ENCODE assay signal across 10 cellular contexts in genomic region chr12:52495385-52495784, GRCh38. TPM values are rescaled to one million over a fixed set of nuclear protein-coding genes. Genes with fewer than 3 reads are reported as not detected.
DNase-seq lines count a peak whose midpoint lies in the region; ATAC-seq, FAIRE-seq and TF ChIP-seq lines count a peak whose summit lies in the region.
"Had no signal": no experiment of that assay in that cellular context is flagged by ENCODE, and none has a peak within 500 bp of the region (broad histone marks: within the 10 kb centered on the region; RNA-seq: fewer than 3 reads in every experiment).

No MANE protein-coding gene starts in this region.

- WGBS in HepG2 (ENCODE audit: low lambda C conversion rate) = 7% methylated on average over 3 of the region's 3 CpGs

- H3K9ac ChIP-seq in HepG2 (ENCODE audit: insufficient read depth, low read depth, low read length) = no peak overlapping the region

- no peaks in the 10 kb centered on the region for H3K9me3 Mint-ChIP-seq in activated CD8-positive, alpha-beta T cell treated with anti-CD3 and anti-CD28 coated beads for 36 hours
- H3K9me3 Mint-ChIP-seq in naive thymus-derived CD4-positive, alpha-beta T cell = peaks cover 0 to 3% (median 0%) of the 10 kb centered on the region in 11 donors

- no peak for TF ChIP-seq RAD21 in HepG2 (CRISPR knock-in tag; IDR thresholded peaks at IDR 0.05)

- ATAC-seq in HepG2 (peak; percentile 53), GM21737 (IDR thresholded peaks at IDR 0.05; ENCODE audit: unreplicated experiment) (no peak)
- ATAC-seq in activated CD8-positive, alpha-beta T cell treated with anti-CD3 and anti-CD28 coated beads for 36 hours = no peak
- no peak for ATAC-seq in naive thymus-derived CD4-positive, alpha-beta T cell

- no peak for TF ChIP-seq POLR2A in HepG2 (IDR thresholded peaks at IDR 0.05; ENCODE audit: insufficient read depth in 1 of 2, low read depth in 2 of 2, low read length in 2 of 2)

- 0 out of 2 replicates have a peak, but pooled peaks cover 6% of the 10 kb centered on the region for H3K4me1 ChIP-seq in HepG2 (ENCODE audit: insufficient read depth, low read length)
- H3K4me1 ChIP-seq in naive thymus-derived CD4-positive, alpha-beta T cell (ENCODE audit: control insufficient read depth in 2 of 2, insufficient read depth in 2 of 2, low read length in 2 of 2) = no peaks in the 10 kb centered on the region
- H3K4me1 ChIP-seq: HAP-1 had no signal

- no peak overlapping the region for H2AFZ ChIP-seq in HepG2 (ENCODE audit: low read length)

- H3K27ac Mint-ChIP-seq in activated CD8-positive, alpha-beta T cell treated with anti-CD3 and anti-CD28 coated beads for 36 hours = no peak overlapping the region
- no peak overlapping the region for H3K27ac Mint-ChIP-seq in naive thymus-derived CD4-positive, alpha-beta T cell

- no peaks in the 10 kb centered on the region for H3K79me2 ChIP-seq in HepG2 (ENCODE audit: insufficient read depth, low read length)

- in situ Hi-C loops in HepG2 (cut with HindIII; ENCODE audit: extremely low pct_ligation_motif_present, low pct_unique_long_range_greater_than_20kb) = no loop called here

- DNase-seq in DMS79 (lab: John Stamatoyannopoulos, UW) (peak; percentile 63), NCI-H1417 treated with DMSO at 0.1 percent for 48 hours (lab: John Stamatoyannopoulos, UW) (peak; percentile 19), SW480 (ENCODE audit: low spot score) (peak; percentile 81), HepG2 (ENCODE audit: low spot score) (no peak), AG08395 (ENCODE audit: low spot score) (no peak)
- DNase-seq in activated CD8-positive, alpha-beta T cell treated with anti-CD3 and anti-CD28 coated beads for 36 hours = no peak
- DNase-seq in naive thymus-derived CD4-positive, alpha-beta T cell = no peak

- TF ChIP-seq CTCF in HepG2 (CRISPR knock-in tag; IDR thresholded peaks at IDR 0.05) = peak; percentile 26; the same call in 1 of the 2 replicates
- TF ChIP-seq CTCF in activated CD8-positive, alpha-beta T cell treated with anti-CD3 and anti-CD28 coated beads for 36 hours (IDR thresholded peaks at IDR 0.05) = no peak

- no peak overlapping the region for H3K27ac ChIP-seq in HepG2 (ENCODE audit: extremely low read length, insufficient read depth, low read length)
- H3K27ac ChIP-seq in naive thymus-derived CD4-positive, alpha-beta T cell (ENCODE audit: low read depth, low read length) = no peak overlapping the region

- BruUV-seq in HepG2 (replicated peaks; lab: Mats Ljungman, UMichigan) = no TSS peak

- intact Hi-C loops in HepG2 (cut with micrococcal nuclease; ENCODE audit: unreplicated experiment) = no loop called here
- intact Hi-C loops in activated CD8-positive, alpha-beta T cell treated with anti-CD3 and anti-CD28 coated beads for 36 hours (cut with micrococcal nuclease) = no loop called here
- intact Hi-C loops in naive thymus-derived CD4-positive, alpha-beta T cell (cut with micrococcal nuclease) = no loop called here

- no peaks in the 10 kb centered on the region for H3K9me3 ChIP-seq in HepG2 (ENCODE audit: low read length)
- H3K9me3 ChIP-seq in naive thymus-derived CD4-positive, alpha-beta T cell (ENCODE audit: control insufficient read depth in 2 of 3, low read length in 3 of 3) = no peaks in the 10 kb centered on the region
- H3K9me3 ChIP-seq: HAP-1 had no signal

- no peaks in the 10 kb centered on the region for H3K36me3 ChIP-seq in HepG2 (replicated peaks in 1 of 2; ENCODE audit: control insufficient read depth in 1 of 2, insufficient read depth in 2 of 2, low read length in 2 of 2)
- no peaks in the 10 kb centered on the region for H3K36me3 ChIP-seq in naive thymus-derived CD4-positive, alpha-beta T cell (ENCODE audit: control insufficient read depth in 2 of 3, insufficient read depth in 3 of 3, low read length in 3 of 3)
- H3K36me3 ChIP-seq: HAP-1 had no signal

- no peak overlapping the region for H3K4me3 Mint-ChIP-seq in activated CD8-positive, alpha-beta T cell treated with anti-CD3 and anti-CD28 coated beads for 36 hours
- no peak overlapping the region for H3K4me3 Mint-ChIP-seq in naive thymus-derived CD4-positive, alpha-beta T cell

- H3K4me3 ChIP-seq in HepG2 (replicated peaks in 1 of 3; ENCODE audit: insufficient read depth in 1 of 3, low read depth in 2 of 3, low read length in 3 of 3) = no peak overlapping the region
- H3K4me3 ChIP-seq in naive thymus-derived CD4-positive, alpha-beta T cell (ENCODE audit: low read length) = no peak overlapping the region
- H3K4me3 ChIP-seq: HAP-1 had no signal

- peaks cover 28% of the 10 kb centered on the region for H3K27me3 Mint-ChIP-seq in activated CD8-positive, alpha-beta T cell treated with anti-CD3 and anti-CD28 coated beads for 36 hours
- H3K27me3 Mint-ChIP-seq in naive thymus-derived CD4-positive, alpha-beta T cell = peaks cover 16 to 36% (median 23%) of the 10 kb centered on the region in 5 donors

- CTCF ChIA-PET in HepG2 (lab: Yijun Ruan, JAX; ENCODE audit: low intra/inter-chr PET ratio, low total read pairs) = no interaction called here
- CTCF ChIA-PET in activated CD8-positive, alpha-beta T cell treated with anti-CD3 and anti-CD28 coated beads for 36 hours (lab: Charles Lee) = no interaction called here
- CTCF ChIA-PET in naive thymus-derived CD4-positive, alpha-beta T cell (lab: Charles Lee) = interaction anchor here (1.5 kb wide), 1 partner anchor 385 kb away, joined by 3 read pairs; no protein-coding TSS in a partner anchor

- H3K36me3 Mint-ChIP-seq in activated CD8-positive, alpha-beta T cell treated with anti-CD3 and anti-CD28 coated beads for 36 hours (ENCODE audit: low read depth) = no peaks in the 10 kb centered on the region
- no peaks in the 10 kb centered on the region for H3K36me3 Mint-ChIP-seq in naive thymus-derived CD4-positive, alpha-beta T cell

- peaks cover 3 to 17% of the 10 kb centered on the region in 2 experiments; a peak in 3 of 5 replicates for H3K27me3 ChIP-seq in HepG2 (ENCODE audit: control insufficient read depth in 1 of 2, insufficient read depth in 2 of 2, low read length in 2 of 2)
- H3K27me3 ChIP-seq in naive thymus-derived CD4-positive, alpha-beta T cell (ENCODE audit: control insufficient read depth in 2 of 2, insufficient read depth in 2 of 2, low read length in 2 of 2) = no peaks in the 10 kb centered on the region

- TF ChIP-seq EP300 in HepG2 (IDR thresholded peaks at IDR 0.05; ENCODE audit: low read depth in 2 of 2, low read length in 2 of 2) (no peak), HepG2 (CRISPR knock-in tag; IDR thresholded peaks at IDR 0.05; ENCODE audit: borderline replicate concordance) (no peak)

- POLR2A ChIA-PET in HepG2 (lab: Yijun Ruan, JAX) = no interaction called here
- POLR2A ChIA-PET in activated CD8-positive, alpha-beta T cell treated with anti-CD3 and anti-CD28 coated beads for 36 hours (lab: Charles Lee) = no interaction called here
- POLR2A ChIA-PET in naive thymus-derived CD4-positive, alpha-beta T cell (lab: Charles Lee) = no interaction called here

- H3K4me1 Mint-ChIP-seq in activated CD8-positive, alpha-beta T cell treated with anti-CD3 and anti-CD28 coated beads for 36 hours (ENCODE audit: low read depth) = no peaks in the 10 kb centered on the region
- peaks cover 0 to 3% (median 0%) of the 10 kb centered on the region in 7 donors for H3K4me1 Mint-ChIP-seq in naive thymus-derived CD4-positive, alpha-beta T cell

- no peaks in the 10 kb centered on the region for H4K20me1 ChIP-seq in HepG2 (ENCODE audit: insufficient read depth, low read length)

- no peak overlapping the region for H3K4me2 ChIP-seq in HepG2 (ENCODE audit: low read depth, low read length)

- no peak for FAIRE-seq in HepG2 (lab: Jason Lieb, UNC)
- FAIRE-seq: endometrium had no signal

RNA-seq across cellular contexts. Expression of gene KRT6A, which starts 2.3 kb away (rescaled TPM):
- total RNA-seq in HepG2 (2016; rRNA removed; fragmentation: Illumina TruSeq; extraction: Trizol) = not detected in 2 replicates
- not detected in 2 replicates for total RNA-seq in HepG2 (2016; cell fraction: cytosol; rRNA removed; fragmentation: Illumina TruSeq; extraction: Trizol; ENCODE audit: low read depth)
- not detected in 2 replicates for total RNA-seq in HepG2 (2016; cell fraction: insoluble cytoplasmic fraction; rRNA removed; fragmentation: Illumina TruSeq; extraction: Trizol)
- not detected in 2 replicates for total RNA-seq in HepG2 (2016; cell fraction: membrane; rRNA removed; fragmentation: Illumina TruSeq; extraction: Trizol)
- not detected in 2 replicates for total RNA-seq in HepG2 (2016; cell fraction: nucleus; rRNA removed; fragmentation: Illumina TruSeq; extraction: Trizol)
- 0.13 TPM in 2 replicates for polyA plus RNA-seq in HepG2 (2011; rRNA removed)
- polyA plus RNA-seq in HepG2 (2011; cell fraction: cytosol; rRNA removed) = 0.05 TPM in 1 of 2 replicates, not detected in the other
- polyA plus RNA-seq in HepG2 (2011; cell fraction: nucleus; rRNA removed) = not detected in 2 replicates
- polyA plus RNA-seq in HepG2 (2012) = not detected in 2 replicates
- not detected in 2 replicates for polyA plus RNA-seq in HepG2 (2016; cell fraction: cytosol; fragmentation: Illumina TruSeq; extraction: Trizol; ENCODE audit: low read depth)
- polyA plus RNA-seq in HepG2 (2016; cell fraction: insoluble cytoplasmic fraction; fragmentation: Illumina TruSeq; extraction: Trizol; ENCODE audit: low read depth) = not detected in 2 replicates
- polyA plus RNA-seq in HepG2 (2016; cell fraction: membrane; fragmentation: Illumina TruSeq; extraction: Trizol; ENCODE audit: low read depth) = not detected in 2 replicates
- polyA plus RNA-seq in HepG2 (2016; cell fraction: nucleus; fragmentation: Illumina TruSeq; extraction: Trizol; ENCODE audit: insufficient read depth, low read depth) = not detected in 2 replicates
- polyA minus RNA-seq in HepG2 (2011; rRNA and poly(A)+ RNA removed; ENCODE audit: low replicate concordance) = 11.8 TPM in 1 of 2 replicates, not detected in the other
- polyA minus RNA-seq in HepG2 (2011; cell fraction: cytosol; rRNA and poly(A)+ RNA removed) = not detected in 2 replicates
- polyA minus RNA-seq in HepG2 (2011; cell fraction: nucleus; rRNA and poly(A)+ RNA removed) = not detected in 2 replicates
- not detected for total RNA-seq in activated CD8-positive, alpha-beta T cell treated with anti-CD3 and anti-CD28 coated beads for 36 hours
- total RNA-seq in naive thymus-derived CD4-positive, alpha-beta T cell = not detected
- not detected for polyA plus RNA-seq in naive thymus-derived CD4-positive, alpha-beta T cell

RNA-seq across cellular contexts. Expression of gene KRT6C, which starts 21.8 kb away (rescaled TPM):
- total RNA-seq in HepG2 (2016; rRNA removed; fragmentation: Illumina TruSeq; extraction: Trizol) = not detected in 2 replicates
- not detected in 2 replicates for total RNA-seq in HepG2 (2016; cell fraction: cytosol; rRNA removed; fragmentation: Illumina TruSeq; extraction: Trizol; ENCODE audit: low read depth)
- total RNA-seq in HepG2 (2016; cell fraction: insoluble cytoplasmic fraction; rRNA removed; fragmentation: Illumina TruSeq; extraction: Trizol) = not detected in 2 replicates
- not detected in 2 replicates for total RNA-seq in HepG2 (2016; cell fraction: membrane; rRNA removed; fragmentation: Illumina TruSeq; extraction: Trizol)
- total RNA-seq in HepG2 (2016; cell fraction: nucleus; rRNA removed; fragmentation: Illumina TruSeq; extraction: Trizol) = not detected in 2 replicates
- 0.03 TPM in 1 of 2 replicates, not detected in the other for polyA plus RNA-seq in HepG2 (2011; rRNA removed)
- not detected in 2 replicates for polyA plus RNA-seq in HepG2 (2011; cell fraction: cytosol; rRNA removed)
- not detected in 2 replicates for polyA plus RNA-seq in HepG2 (2011; cell fraction: nucleus; rRNA removed)
- polyA plus RNA-seq in HepG2 (2012) = not detected in 2 replicates
- polyA plus RNA-seq in HepG2 (2016; cell fraction: cytosol; fragmentation: Illumina TruSeq; extraction: Trizol; ENCODE audit: low read depth) = 0.06 and 0.12 TPM in 2 replicates
- 0.10 TPM in 1 of 2 replicates, not detected in the other for polyA plus RNA-seq in HepG2 (2016; cell fraction: insoluble cytoplasmic fraction; fragmentation: Illumina TruSeq; extraction: Trizol; ENCODE audit: low read depth)
- polyA plus RNA-seq in HepG2 (2016; cell fraction: membrane; fragmentation: Illumina TruSeq; extraction: Trizol; ENCODE audit: low read depth) = 0.15 TPM in 1 of 2 replicates, not detected in the other
- 0.20 TPM in 1 of 2 replicates, not detected in the other for polyA plus RNA-seq in HepG2 (2016; cell fraction: nucleus; fragmentation: Illumina TruSeq; extraction: Trizol; ENCODE audit: insufficient read depth, low read depth)
- polyA minus RNA-seq in HepG2 (2011; rRNA and poly(A)+ RNA removed; ENCODE audit: low replicate concordance) = 0.40 TPM in 1 of 2 replicates, not detected in the other
- polyA minus RNA-seq in HepG2 (2011; cell fraction: cytosol; rRNA and poly(A)+ RNA removed) = not detected in 2 replicates
- polyA minus RNA-seq in HepG2 (2011; cell fraction: nucleus; rRNA and poly(A)+ RNA removed) = not detected in 2 replicates
- total RNA-seq in activated CD8-positive, alpha-beta T cell treated with anti-CD3 and anti-CD28 coated beads for 36 hours = not detected
- total RNA-seq in naive thymus-derived CD4-positive, alpha-beta T cell = not detected
- polyA plus RNA-seq in naive thymus-derived CD4-positive, alpha-beta T cell = not detected

RNA-seq across cellular contexts. Expression of gene KRT5, which starts 24.8 kb away (rescaled TPM):
- total RNA-seq in HepG2 (2016; rRNA removed; fragmentation: Illumina TruSeq; extraction: Trizol) = not detected in 2 replicates
- total RNA-seq in HepG2 (2016; cell fraction: cytosol; rRNA removed; fragmentation: Illumina TruSeq; extraction: Trizol; ENCODE audit: low read depth) = not detected in 2 replicates
- total RNA-seq in HepG2 (2016; cell fraction: insoluble cytoplasmic fraction; rRNA removed; fragmentation: Illumina TruSeq; extraction: Trizol) = not detected in 2 replicates
- not detected in 2 replicates for total RNA-seq in HepG2 (2016; cell fraction: membrane; rRNA removed; fragmentation: Illumina TruSeq; extraction: Trizol)
- total RNA-seq in HepG2 (2016; cell fraction: nucleus; rRNA removed; fragmentation: Illumina TruSeq; extraction: Trizol) = not detected in 2 replicates
- 0.08 and 0.29 TPM in 2 replicates for polyA plus RNA-seq in HepG2 (2011; rRNA removed)
- polyA plus RNA-seq in HepG2 (2011; cell fraction: cytosol; rRNA removed) = not detected in 2 replicates
- polyA plus RNA-seq in HepG2 (2011; cell fraction: nucleus; rRNA removed) = not detected in 2 replicates
- polyA plus RNA-seq in HepG2 (2012) = not detected in 2 replicates
- not detected in 2 replicates for polyA plus RNA-seq in HepG2 (2016; cell fraction: cytosol; fragmentation: Illumina TruSeq; extraction: Trizol; ENCODE audit: low read depth)
- polyA plus RNA-seq in HepG2 (2016; cell fraction: insoluble cytoplasmic fraction; fragmentation: Illumina TruSeq; extraction: Trizol; ENCODE audit: low read depth) = not detected in 2 replicates
- not detected in 2 replicates for polyA plus RNA-seq in HepG2 (2016; cell fraction: membrane; fragmentation: Illumina TruSeq; extraction: Trizol; ENCODE audit: low read depth)
- not detected in 2 replicates for polyA plus RNA-seq in HepG2 (2016; cell fraction: nucleus; fragmentation: Illumina TruSeq; extraction: Trizol; ENCODE audit: insufficient read depth, low read depth)
- polyA minus RNA-seq in HepG2 (2011; rRNA and poly(A)+ RNA removed; ENCODE audit: low replicate concordance) = 32.1 TPM in 1 of 2 replicates, not detected in the other
- polyA minus RNA-seq in HepG2 (2011; cell fraction: cytosol; rRNA and poly(A)+ RNA removed) = not detected in 2 replicates
- polyA minus RNA-seq in HepG2 (2011; cell fraction: nucleus; rRNA and poly(A)+ RNA removed) = not detected in 2 replicates
- total RNA-seq in activated CD8-positive, alpha-beta T cell treated with anti-CD3 and anti-CD28 coated beads for 36 hours = not detected
- under 1 TPM in 1 of 5 experiments, not detected in 4; 0.24 TPM for total RNA-seq in naive thymus-derived CD4-positive, alpha-beta T cell
- not detected for polyA plus RNA-seq in naive thymus-derived CD4-positive, alpha-beta T cell

RNA-seq across cellular contexts. Expression of gene KRT6B, which starts 43.4 kb away (rescaled TPM):
- total RNA-seq in HepG2 (2016; rRNA removed; fragmentation: Illumina TruSeq; extraction: Trizol) = not detected in 2 replicates
- total RNA-seq in HepG2 (2016; cell fraction: cytosol; rRNA removed; fragmentation: Illumina TruSeq; extraction: Trizol; ENCODE audit: low read depth) = not detected in 2 replicates
- not detected in 2 replicates for total RNA-seq in HepG2 (2016; cell fraction: insoluble cytoplasmic fraction; rRNA removed; fragmentation: Illumina TruSeq; extraction: Trizol)
- not detected in 2 replicates for total RNA-seq in HepG2 (2016; cell fraction: membrane; rRNA removed; fragmentation: Illumina TruSeq; extraction: Trizol)
- total RNA-seq in HepG2 (2016; cell fraction: nucleus; rRNA removed; fragmentation: Illumina TruSeq; extraction: Trizol) = not detected in 2 replicates
- 0.07 TPM in 1 of 2 replicates, not detected in the other for polyA plus RNA-seq in HepG2 (2011; rRNA removed)
- not detected in 2 replicates for polyA plus RNA-seq in HepG2 (2011; cell fraction: cytosol; rRNA removed)
- polyA plus RNA-seq in HepG2 (2011; cell fraction: nucleus; rRNA removed) = not detected in 2 replicates
- polyA plus RNA-seq in HepG2 (2012) = not detected in 2 replicates
- not detected in 2 replicates for polyA plus RNA-seq in HepG2 (2016; cell fraction: cytosol; fragmentation: Illumina TruSeq; extraction: Trizol; ENCODE audit: low read depth)
- not detected in 2 replicates for polyA plus RNA-seq in HepG2 (2016; cell fraction: insoluble cytoplasmic fraction; fragmentation: Illumina TruSeq; extraction: Trizol; ENCODE audit: low read depth)
- not detected in 2 replicates for polyA plus RNA-seq in HepG2 (2016; cell fraction: membrane; fragmentation: Illumina TruSeq; extraction: Trizol; ENCODE audit: low read depth)
- polyA plus RNA-seq in HepG2 (2016; cell fraction: nucleus; fragmentation: Illumina TruSeq; extraction: Trizol; ENCODE audit: insufficient read depth, low read depth) = not detected in 2 replicates
- 2.5 TPM in 1 of 2 replicates, not detected in the other for polyA minus RNA-seq in HepG2 (2011; rRNA and poly(A)+ RNA removed; ENCODE audit: low replicate concordance)
- not detected in 2 replicates for polyA minus RNA-seq in HepG2 (2011; cell fraction: cytosol; rRNA and poly(A)+ RNA removed)
- not detected in 2 replicates for polyA minus RNA-seq in HepG2 (2011; cell fraction: nucleus; rRNA and poly(A)+ RNA removed)
- total RNA-seq in activated CD8-positive, alpha-beta T cell treated with anti-CD3 and anti-CD28 coated beads for 36 hours = not detected
- not detected for total RNA-seq in naive thymus-derived CD4-positive, alpha-beta T cell
- polyA plus RNA-seq in naive thymus-derived CD4-positive, alpha-beta T cell = not detected

RNA-seq across cellular contexts. Expression of gene KRT71, which starts 57.6 kb away (rescaled TPM):
- total RNA-seq in HepG2 (2016; rRNA removed; fragmentation: Illumina TruSeq; extraction: Trizol) = not detected in 2 replicates
- not detected in 2 replicates for total RNA-seq in HepG2 (2016; cell fraction: cytosol; rRNA removed; fragmentation: Illumina TruSeq; extraction: Trizol; ENCODE audit: low read depth)
- not detected in 2 replicates for total RNA-seq in HepG2 (2016; cell fraction: insoluble cytoplasmic fraction; rRNA removed; fragmentation: Illumina TruSeq; extraction: Trizol)
- not detected in 2 replicates for total RNA-seq in HepG2 (2016; cell fraction: membrane; rRNA removed; fragmentation: Illumina TruSeq; extraction: Trizol)
- total RNA-seq in HepG2 (2016; cell fraction: nucleus; rRNA removed; fragmentation: Illumina TruSeq; extraction: Trizol) = not detected in 2 replicates
- polyA plus RNA-seq in HepG2 (2011; rRNA removed) = not detected in 2 replicates
- not detected in 2 replicates for polyA plus RNA-seq in HepG2 (2011; cell fraction: cytosol; rRNA removed)
- not detected in 2 replicates for polyA plus RNA-seq in HepG2 (2011; cell fraction: nucleus; rRNA removed)
- polyA plus RNA-seq in HepG2 (2012) = not detected in 2 replicates
- polyA plus RNA-seq in HepG2 (2016; cell fraction: cytosol; fragmentation: Illumina TruSeq; extraction: Trizol; ENCODE audit: low read depth) = not detected in 2 replicates
- polyA plus RNA-seq in HepG2 (2016; cell fraction: insoluble cytoplasmic fraction; fragmentation: Illumina TruSeq; extraction: Trizol; ENCODE audit: low read depth) = not detected in 2 replicates
- polyA plus RNA-seq in HepG2 (2016; cell fraction: membrane; fragmentation: Illumina TruSeq; extraction: Trizol; ENCODE audit: low read depth) = not detected in 2 replicates
- polyA plus RNA-seq in HepG2 (2016; cell fraction: nucleus; fragmentation: Illumina TruSeq; extraction: Trizol; ENCODE audit: insufficient read depth, low read depth) = not detected in 2 replicates
- not detected in 2 replicates for polyA minus RNA-seq in HepG2 (2011; rRNA and poly(A)+ RNA removed; ENCODE audit: low replicate concordance)
- not detected in 2 replicates for polyA minus RNA-seq in HepG2 (2011; cell fraction: cytosol; rRNA and poly(A)+ RNA removed)
- not detected in 2 replicates for polyA minus RNA-seq in HepG2 (2011; cell fraction: nucleus; rRNA and poly(A)+ RNA removed)
- total RNA-seq in activated CD8-positive, alpha-beta T cell treated with anti-CD3 and anti-CD28 coated beads for 36 hours = not detected
- not detected for total RNA-seq in naive thymus-derived CD4-positive, alpha-beta T cell
- polyA plus RNA-seq in naive thymus-derived CD4-positive, alpha-beta T cell = not detected

Comparison
In these comparisons a context has a peak if more than half of its experiments do, and no peak if none do; other contexts are left out.
1. DNase-seq: peak in DMS79 (single experiment), NCI-H1417 treated with DMSO at 0.1 percent for 48 hours (single experiment) and SW480 (single experiment); none in HepG2 (single experiment), AG08395 (single experiment), activated CD8-positive, alpha-beta T cell treated with anti-CD3 and anti-CD28 coated beads for 36 hours (single experiment) and naive thymus-derived CD4-positive, alpha-beta T cell (0 of 9).